ENCODE assay signal across 8 cellular contexts in genomic region chr12:57941165-57941894, GRCh38. TPM values are rescaled to one million over a fixed set of nuclear protein-coding genes. Genes with fewer than 3 reads are reported as not detected.
A peak's percentile ranks its signal among the peaks of the same experiment; 100 is the strongest.
DNase-seq lines count a peak whose midpoint lies in the region; ATAC-seq and FAIRE-seq lines count a peak whose summit lies in the region.

Gene ATP23, plus strand, starts transcription at chr12:57941567. Its CDS starts 135 bp downstream, at chr12:57941702.

- H3K18ac ChIP-seq in mesendoderm (ENCODE audit: low read length) = peak within 1 kb of the TSS; percentile 62

- peak; percentile 95 for DNase-seq in COR-L47 (lab: John Stamatoyannopoulos, UW)
- DNase-seq in HTR-8/SVneo (ENCODE audit: insufficient read length, low spot score) = peak; percentile 94
- DNase-seq in NOMO-1 treated with DMSO at 0.1 percent for 48 hours (lab: John Stamatoyannopoulos, UW; ENCODE audit: unreplicated experiment) = peak; percentile 96
- DNase-seq in activated CD8-positive, alpha-beta memory T cell treated with anti-CD3 and anti-CD28 coated beads for 48 hours (ENCODE audit: low read depth in 2 of 3, low spot score in 2 of 3) = peak; percentile 78 to 82 (median 80)
- peak; percentile 88 to 90 (median 89) for DNase-seq in effector memory CD8-positive, alpha-beta T cell
- peak; percentile 98 for DNase-seq in mesendoderm
- DNase-seq in stimulated activated CD8-positive, alpha-beta memory T cell treated with anti-CD3 and anti-CD28 coated beads, Interleukin-12 subunit alpha, Interleukin-12 subunit beta, amount 100 ng/mL, for 4 hours (ENCODE audit: low read depth) = peak; percentile 77

- no peak within 1 kb of the TSS for H2BK120ac ChIP-seq in mesendoderm (ENCODE audit: low read depth, low read length)

- H4K5ac ChIP-seq in mesendoderm (ENCODE audit: low read length) = no peak within 1 kb of the TSS

- no peak within 1 kb of the TSS for H4K8ac ChIP-seq in mesendoderm (ENCODE audit: low read depth, low read length)

- H3K9ac ChIP-seq in mesendoderm (ENCODE audit: low read length) = peak within 1 kb of the TSS; percentile 91

- H3K27ac ChIP-seq in mesendoderm (ENCODE audit: low read depth, low read length) = peak within 1 kb of the TSS; percentile 70

- peak within 1 kb of the TSS; percentile 51 for H3K4me3 ChIP-seq in mesendoderm (ENCODE audit: low read length)

- peaks cover 26 to 37% of the 10 kb centered on the region in 2 donors for H3K4me1 Mint-ChIP-seq in effector memory CD8-positive, alpha-beta T cell (ENCODE audit: low read depth in 2 of 2)

- ATAC-seq in GM21381 (IDR thresholded peaks at IDR 0.05; ENCODE audit: unreplicated experiment) = peak; percentile 83
- peak; percentile 92 for ATAC-seq in effector memory CD8-positive, alpha-beta T cell (replicated peaks)

- H2BK15ac ChIP-seq in mesendoderm (replicated peaks; ENCODE audit: low read depth) = no peak within 1 kb of the TSS

- no peaks in the 10 kb centered on the region for H3K79me1 ChIP-seq in mesendoderm (ENCODE audit: low read length)

- H3K4ac ChIP-seq in mesendoderm (ENCODE audit: low read depth, low read length) = no peak within 1 kb of the TSS

- peaks cover 3% of the 10 kb centered on the region for H3K4me1 ChIP-seq in mesendoderm (ENCODE audit: control insufficient read depth, low read depth, low read length)

- no peaks in the 10 kb centered on the region for H3K9me3 Mint-ChIP-seq in effector memory CD8-positive, alpha-beta T cell

- peak within 1 kb of the TSS; percentile 92 for H3K56ac ChIP-seq in mesendoderm (ENCODE audit: low read length)

- no peaks in the 10 kb centered on the region for H3K27me3 Mint-ChIP-seq in effector memory CD8-positive, alpha-beta T cell

- no peaks in the 10 kb centered on the region for H3K36me3 ChIP-seq in mesendoderm (ENCODE audit: control insufficient read depth, insufficient read depth, low read length)

- peak within 1 kb of the TSS; percentile 15 for H3K23ac ChIP-seq in mesendoderm (ENCODE audit: low read length)

- no peaks in the 10 kb centered on the region for H3K79me2 ChIP-seq in mesendoderm (ENCODE audit: control insufficient read depth, insufficient read depth, low read length)

- no peak within 1 kb of the TSS for H2AK5ac ChIP-seq in mesendoderm (ENCODE audit: low read length)

- no CpG with 5 or more reads among the region's 55 CpGs for WGBS in mesendoderm (ENCODE audit: extremely low coverage, insufficient coverage, low lambda C conversion rate)

- peak within 1 kb of the TSS; percentile 17 for H2BK5ac ChIP-seq in mesendoderm (ENCODE audit: low read length)

- H3K4me3 Mint-ChIP-seq in effector memory CD8-positive, alpha-beta T cell = peak within 1 kb of the TSS; percentile 93 to 95

- peaks cover 18% of the 10 kb centered on the region for H3K36me3 Mint-ChIP-seq in effector memory CD8-positive, alpha-beta T cell (ENCODE audit: insufficient read depth)

- H3K27me3 ChIP-seq in mesendoderm (ENCODE audit: insufficient read depth, low read length, poor library complexity) = no peaks in the 10 kb centered on the region

- peak; percentile 95 for FAIRE-seq in HTR-8/SVneo (lab: Jason Lieb, UNC)

- H3K27ac Mint-ChIP-seq in effector memory CD8-positive, alpha-beta T cell = peak within 1 kb of the TSS; percentile 96 to 98

- H3K4me2 ChIP-seq in mesendoderm (ENCODE audit: low read length) = peak within 1 kb of the TSS; percentile 73

RNA-seq across cellular contexts. Expression of gene ATP23, which starts in this region (rescaled TPM):
- 10.9 TPM for polyA plus RNA-seq in mesendoderm (2013, experiment 1 of 2)
- polyA plus RNA-seq in mesendoderm (2013, experiment 2 of 2) = 10.4 TPM

Comparison
In these comparisons a context has a peak if more than half of its experiments do, and no peak if none do; other contexts are left out.
1. Peak in every context shown above with its lines: DNase-seq, ATAC-seq, H3K4me3 ChIP-seq and H3K27ac ChIP-seq.